In genomic region chr12:53974084-53975018, GRCh38 we compare ENCODE assay signal across 8 cellular contexts. TPM values are rescaled to one million over a fixed set of nuclear protein-coding genes. Genes with fewer than 3 reads are reported as not detected.
DNase-seq lines count a peak whose midpoint lies in the region; ATAC-seq and TF ChIP-seq lines count a peak whose summit lies in the region.

HOTAIR (minus strand) TSS chr12:53974954.

- intact Hi-C loops in CD4-positive, alpha-beta memory T cell (cut with micrococcal nuclease): loop anchor here (2.0 kb wide), 1 partner anchor 22 kb away; no protein-coding TSS in a partner anchor
- intact Hi-C loops in HCT116 (cut with micrococcal nuclease) (no loop called here), mucosa of descending colon (cut with DNase I, micrococcal nuclease) (no loop called here)
- intact Hi-C loops in activated CD8-positive, alpha-beta T cell treated with anti-CD3 and anti-CD28 coated beads for 36 hours (cut with micrococcal nuclease): loop anchor here (5.0 kb wide), 1 partner anchor 37 kb away; the partner anchor contains the start of gene HOXC13

- H3K79me2 ChIP-seq in HCT116 (ENCODE audit: insufficient read depth, low read length): no peaks in the 10 kb centered on the region

- no peaks in the 10 kb centered on the region for H3K9me2 ChIP-seq in HCT116 (ENCODE audit: insufficient read depth)

- H4K20me1 ChIP-seq in HCT116 (ENCODE audit: insufficient read depth): no peaks in the 10 kb centered on the region

- TF ChIP-seq POLR2A in HCT116 (IDR thresholded peaks at IDR 0.05; ENCODE audit: borderline replicate concordance, extremely low read depth, insufficient read depth, insufficient read length): no peak

- no peak for DNase-seq in CD4-positive, alpha-beta memory T cell
- DNase-seq in HCT116 (ENCODE audit: low read depth, low spot score): no peak
- peak; percentile 48 for DNase-seq in activated CD8-positive, alpha-beta T cell treated with anti-CD3 and anti-CD28 coated beads for 36 hours
- no peak for DNase-seq in mucosa of descending colon
- DNase-seq in NCI-H1048 (lab: John Stamatoyannopoulos, UW): no peak
- no peak for DNase-seq in amniotic stem cell (lab: John Stamatoyannopoulos, UW)

- no peak within 1 kb of the TSS for H3K27ac ChIP-seq in CD4-positive, alpha-beta memory T cell (ENCODE audit: low read depth, low read length)
- peak within 1 kb of the TSS; percentile 19; the same call in 1 of the 2 replicates for H3K27ac ChIP-seq in HCT116 (ENCODE audit: low read depth, low read length)

- BruUV-seq in HCT116 (replicated peaks; lab: Mats Ljungman, UMichigan): no TSS peak

- CTCF ChIA-PET in CD4-positive, alpha-beta memory T cell (lab: Charles Lee; ENCODE audit: partially characterized antibody): no interaction called here
- CTCF ChIA-PET in HCT116 (lab: Charles Lee): no interaction called here
- CTCF ChIA-PET in activated CD8-positive, alpha-beta T cell treated with anti-CD3 and anti-CD28 coated beads for 36 hours (lab: Charles Lee): no interaction called here

- H3K27me3 ChIP-seq in CD4-positive, alpha-beta memory T cell (ENCODE audit: insufficient read depth, low read length): peaks cover 91% of the 10 kb centered on the region
- H3K27me3 ChIP-seq in HCT116 (ENCODE audit: insufficient read depth, low read length): peaks cover 4% of the 10 kb centered on the region; the same call in 1 of the 2 replicates

- H3K4me1 ChIP-seq in CD4-positive, alpha-beta memory T cell (ENCODE audit: insufficient read depth, low read length): peaks cover 30% of the 10 kb centered on the region
- H3K4me1 ChIP-seq in HCT116 (ENCODE audit: control insufficient read depth in 1 of 2, insufficient read depth in 2 of 2, low read length in 2 of 2) (peaks cover 0 to 14% of the 10 kb centered on the region in 2 experiments; a peak in 2 of 4 replicates), mucosa of descending colon (ENCODE audit: low read depth) (peaks cover 8% of the 10 kb centered on the region)

- H3K4me2 ChIP-seq in HCT116 (ENCODE audit: low read length): peak within 1 kb of the TSS; percentile 76

- no peaks in the 10 kb centered on the region for H3K36me3 ChIP-seq in CD4-positive, alpha-beta memory T cell (ENCODE audit: insufficient read depth, low read length)
- H3K36me3 ChIP-seq in HCT116 (ENCODE audit: control insufficient read depth in 1 of 2, insufficient read depth in 2 of 2, low read length in 2 of 2) (no peaks in the 10 kb centered on the region), mucosa of descending colon (ENCODE audit: low read depth) (no peaks in the 10 kb centered on the region)

- POLR2A ChIA-PET in CD4-positive, alpha-beta memory T cell (lab: Charles Lee; ENCODE audit: partially characterized antibody): interaction anchor here (0.7 kb wide), 1 partner anchor 1521 kb away, joined by 3 read pairs; no protein-coding TSS in a partner anchor
- POLR2A ChIA-PET in HCT116 (lab: Charles Lee): no interaction called here
- POLR2A ChIA-PET in activated CD8-positive, alpha-beta T cell treated with anti-CD3 and anti-CD28 coated beads for 36 hours (lab: Charles Lee): interaction anchor here (1.6 kb wide), 1 partner anchor 16 kb away, joined by 4 read pairs; no protein-coding TSS in a partner anchor

- peaks cover 69 to 79% of the 10 kb centered on the region in 2 donors for H3K27me3 Mint-ChIP-seq in CD4-positive, alpha-beta memory T cell
- H3K27me3 Mint-ChIP-seq in activated CD8-positive, alpha-beta T cell treated with anti-CD3 and anti-CD28 coated beads for 36 hours: peaks cover 78% of the 10 kb centered on the region

- peak within 1 kb of the TSS; percentile 67 to 85 (median 77) for H3K4me3 Mint-ChIP-seq in CD4-positive, alpha-beta memory T cell
- peak within 1 kb of the TSS; percentile 43 for H3K4me3 Mint-ChIP-seq in activated CD8-positive, alpha-beta T cell treated with anti-CD3 and anti-CD28 coated beads for 36 hours

- no peaks in the 10 kb centered on the region for H3K9me3 ChIP-seq in CD4-positive, alpha-beta memory T cell (ENCODE audit: control insufficient read depth in 1 of 2, low read length in 2 of 2)
- H3K9me3 ChIP-seq in HCT116 (ENCODE audit: control insufficient read depth in 1 of 2, insufficient read depth in 1 of 2, low read depth in 1 of 2, low read length in 2 of 2) (no peaks in the 10 kb centered on the region), mucosa of descending colon (peaks cover 6% of the 10 kb centered on the region)

- H3K4me3 ChIP-seq in CD4-positive, alpha-beta memory T cell (ENCODE audit: low read length in 2 of 2): peak within 1 kb of the TSS in 1 of 2 donors; percentile 40
- H3K4me3 ChIP-seq in HCT116 (replicated peaks in 1 of 2; ENCODE audit: low read depth in 1 of 2, low read length in 2 of 2): peak within 1 kb of the TSS; percentile 46 to 59
- H3K4me3 ChIP-seq in mucosa of descending colon: no peak within 1 kb of the TSS

- RAD21 ChIA-PET in HCT116 (lab: Charles Lee; ENCODE audit: low non-redundant PET in 1 of 2, low total read pairs in 2 of 2, uncharacterized antibody in 2 of 2, unreplicated experiment in 2 of 2): no interaction called here

- peaks cover 5 to 6% of the 10 kb centered on the region in 2 donors for H3K36me3 Mint-ChIP-seq in CD4-positive, alpha-beta memory T cell
- peaks cover 4% of the 10 kb centered on the region for H3K36me3 Mint-ChIP-seq in activated CD8-positive, alpha-beta T cell treated with anti-CD3 and anti-CD28 coated beads for 36 hours (ENCODE audit: low read depth)

- H2AFZ ChIP-seq in HCT116 (ENCODE audit: low read depth, low read length, poor library complexity, severe bottlenecking): peak within 1 kb of the TSS; percentile 16

- TF ChIP-seq RAD21 in HCT116 (IDR thresholded peaks at IDR 0.05; ENCODE audit: low read depth): no peak

- peak within 1 kb of the TSS in 4 of 7 donors; percentile 57 to 82 (median 76) for H3K27ac Mint-ChIP-seq in CD4-positive, alpha-beta memory T cell
- no peak within 1 kb of the TSS for H3K27ac Mint-ChIP-seq in activated CD8-positive, alpha-beta T cell treated with anti-CD3 and anti-CD28 coated beads for 36 hours

- TF ChIP-seq CTCF in HCT116 (IDR thresholded peaks at IDR 0.05 in 2 of 3, conservative IDR thresholded peaks at IDR 0.05 in 1 of 3; ENCODE audit: borderline replicate concordance in 1 of 3, insufficient read depth in 1 of 3, low read depth in 2 of 3, low read length in 2 of 3) (no peak), mucosa of descending colon (IDR thresholded peaks at IDR 0.05) (no peak)
- TF ChIP-seq CTCF in activated CD8-positive, alpha-beta T cell treated with anti-CD3 and anti-CD28 coated beads for 36 hours (IDR thresholded peaks at IDR 0.05): no peak

- peaks cover 4 to 36% (median 18%) of the 10 kb centered on the region in 4 donors for H3K4me1 Mint-ChIP-seq in CD4-positive, alpha-beta memory T cell
- peaks cover 15% of the 10 kb centered on the region for H3K4me1 Mint-ChIP-seq in activated CD8-positive, alpha-beta T cell treated with anti-CD3 and anti-CD28 coated beads for 36 hours (ENCODE audit: low read depth)

- H3K9ac ChIP-seq in HCT116 (ENCODE audit: low read length): peak within 1 kb of the TSS; percentile 63

- peaks cover 0 to 23% (median 11%) of the 10 kb centered on the region in 8 donors for H3K9me3 Mint-ChIP-seq in CD4-positive, alpha-beta memory T cell
- H3K9me3 Mint-ChIP-seq in activated CD8-positive, alpha-beta T cell treated with anti-CD3 and anti-CD28 coated beads for 36 hours: peaks cover 4% of the 10 kb centered on the region

- ATAC-seq in HCT116 (peak; percentile 72), mucosa of descending colon (peak; percentile 19), GM19324 (IDR thresholded peaks at IDR 0.05; ENCODE audit: low FRiP score, unreplicated experiment) (no peak), GM21447 (IDR thresholded peaks at IDR 0.05; ENCODE audit: unreplicated experiment) (no peak)
- ATAC-seq in activated CD8-positive, alpha-beta T cell treated with anti-CD3 and anti-CD28 coated beads for 36 hours: peak; percentile 66

TF ChIP-seq in HCT116, 20 proteins besides CTCF, POLR2A, EP300 and RAD21:
- peak; percentile 50 for TF ChIP-seq POLR2AphosphoS5 (IDR thresholded peaks at IDR 0.05; ENCODE audit: low read depth, low read length)
- TF ChIP-seq ELF1 (IDR thresholded peaks at IDR 0.05; ENCODE audit: borderline replicate concordance, low read depth): no peak

RNA-seq across cellular contexts. Expression of gene HOTAIR, which starts in this region (rescaled TPM):
- not detected for total RNA-seq in CD4-positive, alpha-beta memory T cell
- not detected for polyA plus RNA-seq in CD4-positive, alpha-beta memory T cell
- 0.25 TPM for total RNA-seq in HCT116 (2021; ENCODE audit: unreplicated experiment)
- 0.25 and 0.26 TPM in 2 replicates for polyA plus RNA-seq in HCT116 (2012)
- not detected for total RNA-seq in activated CD8-positive, alpha-beta T cell treated with anti-CD3 and anti-CD28 coated beads for 36 hours
- total RNA-seq in mucosa of descending colon: not detected

Comparison
In these comparisons a context has a peak if more than half of its experiments do, and no peak if none do; other contexts are left out.
1. Peak in ATAC-seq, H3K4me3 ChIP-seq, H3K27ac ChIP-seq, H3K9ac ChIP-seq and H3K4me2 ChIP-seq in HCT116; RNA of the gene not detected or under 1 TPM.
2. Peak in DNase-seq and ATAC-seq in activated CD8-positive, alpha-beta T cell treated with anti-CD3 and anti-CD28 coated beads for 36 hours; RNA of the gene not detected or under 1 TPM.
3. Peak in ATAC-seq in mucosa of descending colon; RNA of the gene not detected or under 1 TPM.
4. intact Hi-C loops: an anchor here in CD4-positive, alpha-beta memory T cell (2.0 kb wide) and activated CD8-positive, alpha-beta T cell treated with anti-CD3 and anti-CD28 coated beads for 36 hours (5.0 kb wide); none called in HCT116 and mucosa of descending colon.